In genomic region chr21:36129219-36129618, GRCh38 we compare ENCODE assay signal across 9 cellular contexts. TPM values are rescaled to one million over a fixed set of nuclear protein-coding genes. Genes with fewer than 3 reads are reported as not detected.
DNase-seq lines count a peak whose midpoint lies in the region; ATAC-seq and TF ChIP-seq lines count a peak whose summit lies in the region.
"Had no signal": no experiment of that assay in that cellular context is flagged by ENCODE, and none has a peak within 500 bp of the region (broad histone marks: within the 10 kb centered on the region; RNA-seq: fewer than 3 reads in every experiment).

No MANE protein-coding gene starts in this region.

- no peaks in the 10 kb centered on the region for H3K9me2 ChIP-seq in PC-3 (replicated peaks; ENCODE audit: low read length)

- H3K4me2 ChIP-seq in PC-3 (ENCODE audit: low read length) = no peak overlapping the region

- H3K4me1 Mint-ChIP-seq in activated naive CD4-positive, alpha-beta T cell treated with anti-CD3 and anti-CD28 coated beads for 36 hours (ENCODE audit: low read depth) = peaks cover 14% of the 10 kb centered on the region
- H3K4me1 Mint-ChIP-seq in endodermal cell = peaks cover 24% of the 10 kb centered on the region
- peaks cover 19 to 28% of the 10 kb centered on the region in 2 donors for H3K4me1 Mint-ChIP-seq in stimulated activated naive B cell treated with anti-CD40 and anti-IgM and Interleukin-4, amounts not matched to agents 10 μg/mL and 1 μg/mL and 100 μg/mL, for 72 hours

- no peaks in the 10 kb centered on the region for H3K36me3 Mint-ChIP-seq in activated naive CD4-positive, alpha-beta T cell treated with anti-CD3 and anti-CD28 coated beads for 36 hours (ENCODE audit: low read depth)
- no peaks in the 10 kb centered on the region for H3K36me3 Mint-ChIP-seq in endodermal cell (ENCODE audit: low read depth)
- H3K36me3 Mint-ChIP-seq in stimulated activated naive B cell treated with anti-CD40 and anti-IgM and Interleukin-4, amounts not matched to agents 10 μg/mL and 1 μg/mL and 100 μg/mL, for 72 hours = no peaks in the 10 kb centered on the region

- no peak for DNase-seq in activated naive CD4-positive, alpha-beta T cell treated with anti-CD3 and anti-CD28 coated beads for 36 hours
- DNase-seq in activated naive CD4-positive, alpha-beta T cell (lab: John Stamatoyannopoulos, UW) = no peak
- DNase-seq in PC-3 (no peak), endodermal cell (peak; percentile 17), NCI-H187 (lab: John Stamatoyannopoulos, UW) (no peak), NCI-H2029 (lab: John Stamatoyannopoulos, UW) (no peak)
- DNase-seq in stimulated activated naive B cell treated with anti-CD40 and anti-IgM and Interleukin-4, amounts not matched to agents 10 μg/mL and 1 μg/mL and 100 μg/mL, for 72 hours = no peak
- DNase-seq: NCI-H1694 treated with DMSO at 0.1 percent for 48 hours had no signal

- no peak for TF ChIP-seq CTCF in PC-3 (conservative IDR thresholded peaks at IDR 0.05; ENCODE audit: low read depth, low read length)
- TF ChIP-seq CTCF in endodermal cell (conservative IDR thresholded peaks at IDR 0.05) = no peak

- CTCF ChIA-PET in activated naive CD4-positive, alpha-beta T cell treated with anti-CD3 and anti-CD28 coated beads for 36 hours (lab: Charles Lee) = interaction anchor here (0.7 kb wide), 1 partner anchor 653 kb away, joined by 4 read pairs; no protein-coding TSS in a partner anchor
- CTCF ChIA-PET in PC-3 (lab: Charles Lee) = no interaction called here

- POLR2A ChIA-PET in PC-3 (lab: Charles Lee; ENCODE audit: unreplicated experiment) = no interaction called here

- no peaks in the 10 kb centered on the region for H3K79me2 ChIP-seq in PC-3 (ENCODE audit: low read length)

- H3K9ac ChIP-seq in PC-3 (ENCODE audit: low read length) (no peak overlapping the region), endodermal cell (ENCODE audit: extremely low read depth, low read length, poor library complexity, severe bottlenecking) (no peak overlapping the region)

- H3K27ac ChIP-seq in PC-3 (ENCODE audit: low read length) (no peak overlapping the region), endodermal cell (ENCODE audit: low read depth, low read length) (no peak overlapping the region)

- H3K4me3 ChIP-seq in PC-3 (ENCODE audit: low read length) (no peak overlapping the region), endodermal cell (ENCODE audit: low read length) (no peak overlapping the region)

- H4K20me1 ChIP-seq in PC-3 (ENCODE audit: low read length) = no peaks in the 10 kb centered on the region

- 80 to 82% methylated on average over 1 to 2 of the region's 2 CpGs for WGBS in endodermal cell (ENCODE audit: insufficient coverage in 1 of 2, insufficient read length in 1 of 2), 2 experiments

- H3K27me3 ChIP-seq in PC-3 (ENCODE audit: low read length) (no peaks in the 10 kb centered on the region), endodermal cell (ENCODE audit: control insufficient read depth, insufficient read depth, low read length, poor library complexity, severe bottlenecking) (peaks cover 29% of the 10 kb centered on the region)

- H3K9me3 Mint-ChIP-seq in activated naive CD4-positive, alpha-beta T cell treated with anti-CD3 and anti-CD28 coated beads for 36 hours = no peaks in the 10 kb centered on the region
- H3K9me3 Mint-ChIP-seq in endodermal cell = no peaks in the 10 kb centered on the region
- H3K9me3 Mint-ChIP-seq in stimulated activated naive B cell treated with anti-CD40 and anti-IgM and Interleukin-4, amounts not matched to agents 10 μg/mL and 1 μg/mL and 100 μg/mL, for 72 hours = no peaks in the 10 kb centered on the region

- H3K4me1 ChIP-seq in PC-3 (ENCODE audit: insufficient read depth, low read length) (peaks cover 29% of the 10 kb centered on the region), endodermal cell (ENCODE audit: control insufficient read depth, insufficient read depth, low read length) (no peaks in the 10 kb centered on the region)

- H3K36me3 ChIP-seq in PC-3 (ENCODE audit: low read depth, low read length) (no peaks in the 10 kb centered on the region), endodermal cell (ENCODE audit: control insufficient read depth, insufficient read depth, low read length) (no peaks in the 10 kb centered on the region)

- H3K27me3 Mint-ChIP-seq in activated naive CD4-positive, alpha-beta T cell treated with anti-CD3 and anti-CD28 coated beads for 36 hours (ENCODE audit: low read depth) = no peaks in the 10 kb centered on the region
- peaks cover 34% of the 10 kb centered on the region for H3K27me3 Mint-ChIP-seq in endodermal cell (ENCODE audit: insufficient read depth)
- peaks cover 0 to 4% of the 10 kb centered on the region in 2 donors for H3K27me3 Mint-ChIP-seq in stimulated activated naive B cell treated with anti-CD40 and anti-IgM and Interleukin-4, amounts not matched to agents 10 μg/mL and 1 μg/mL and 100 μg/mL, for 72 hours

- H3K9me3 ChIP-seq in PC-3 (ENCODE audit: low read length) (no peaks in the 10 kb centered on the region), endodermal cell (ENCODE audit: control insufficient read depth, low read length) (no peaks in the 10 kb centered on the region)

- TSS peak; percentile 37 for BruUV-seq in PC-3 (replicated peaks; lab: Mats Ljungman, UMichigan)

- intact Hi-C loops in activated naive CD4-positive, alpha-beta T cell treated with anti-CD3 and anti-CD28 coated beads for 36 hours (cut with micrococcal nuclease) = no loop called here
- intact Hi-C loops in PC-3 (cut with micrococcal nuclease) = no loop called here

- no peaks in the 10 kb centered on the region for H3F3A ChIP-seq in PC-3 (ENCODE audit: low read length, unreplicated experiment)

- H3K4me3 Mint-ChIP-seq in activated naive CD4-positive, alpha-beta T cell treated with anti-CD3 and anti-CD28 coated beads for 36 hours = peak overlapping the region; percentile 52
- H3K4me3 Mint-ChIP-seq in endodermal cell = peak overlapping the region; percentile 58
- H3K4me3 Mint-ChIP-seq in stimulated activated naive B cell treated with anti-CD40 and anti-IgM and Interleukin-4, amounts not matched to agents 10 μg/mL and 1 μg/mL and 100 μg/mL, for 72 hours = peak overlapping the region; percentile 41 to 68

- no peak overlapping the region for H2AFZ ChIP-seq in PC-3 (ENCODE audit: low read length)

- H3K27ac Mint-ChIP-seq in activated naive CD4-positive, alpha-beta T cell treated with anti-CD3 and anti-CD28 coated beads for 36 hours = no peak overlapping the region
- H3K27ac Mint-ChIP-seq in endodermal cell = no peak overlapping the region
- no peak overlapping the region for H3K27ac Mint-ChIP-seq in stimulated activated naive B cell treated with anti-CD40 and anti-IgM and Interleukin-4, amounts not matched to agents 10 μg/mL and 1 μg/mL and 100 μg/mL, for 72 hours

- ATAC-seq in PC-3 = no peak
- no peak for ATAC-seq in stimulated activated naive B cell treated with anti-CD40 and anti-IgM and Interleukin-4, amounts not matched to agents 10 μg/mL and 1 μg/mL and 100 μg/mL, for 72 hours (replicated peaks)
- no peak for ATAC-seq in HG02759 (IDR thresholded peaks at IDR 0.05; ENCODE audit: unreplicated experiment)

RNA-seq across cellular contexts. Expression of gene CBR3, which starts 5.7 kb away (rescaled TPM):
- 10 to 100 TPM; 13.3 to 13.7 TPM for total RNA-seq in activated naive CD4-positive, alpha-beta T cell treated with anti-CD3 and anti-CD28 coated beads for 36 hours
- total RNA-seq in PC-3 (2014; rRNA removed) = 49.3 and 56.3 TPM in 2 replicates
- total RNA-seq in endodermal cell = not detected
- polyA plus RNA-seq in endodermal cell (2013, experiment 1 of 2) = 0.32 TPM
- 0.37 TPM for polyA plus RNA-seq in endodermal cell (2013, experiment 2 of 2)

RNA-seq across cellular contexts. Expression of gene DOP1B, which starts 27.4 kb away (rescaled TPM):
- 10 to 100 TPM; 16.4 to 19.6 TPM for total RNA-seq in activated naive CD4-positive, alpha-beta T cell treated with anti-CD3 and anti-CD28 coated beads for 36 hours
- 7.0 and 8.9 TPM in 2 replicates for total RNA-seq in PC-3 (2014; rRNA removed)
- total RNA-seq in endodermal cell = 1 to 10 TPM; 7.8 to 8.0 TPM
- polyA plus RNA-seq in endodermal cell (2013, experiment 1 of 2) = 8.4 TPM
- 9.0 TPM for polyA plus RNA-seq in endodermal cell (2013, experiment 2 of 2)

RNA-seq across cellular contexts. Expression of gene CBR1, which starts 59.4 kb away (rescaled TPM):
- total RNA-seq in activated naive CD4-positive, alpha-beta T cell treated with anti-CD3 and anti-CD28 coated beads for 36 hours = 10 to 100 TPM; 27.7 to 30.4 TPM
- 297 and 343 TPM in 2 replicates for total RNA-seq in PC-3 (2014; rRNA removed)
- total RNA-seq in endodermal cell = 10 to 100 TPM in 1 of 2 donors, under 1 TPM in 1; 0.40 to 15.1 TPM
- 35.6 TPM for polyA plus RNA-seq in endodermal cell (2013, experiment 1 of 2)
- polyA plus RNA-seq in endodermal cell (2013, experiment 2 of 2) = 31.5 TPM

Comparison
In these comparisons a context has a peak if more than half of its experiments do, and no peak if none do; other contexts are left out.
1. RNA of gene CBR3, which starts 5.7 kb away (total RNA-seq): 49.3 to 56.3 TPM in PC-3 and 13.3 to 13.7 TPM in activated naive CD4-positive, alpha-beta T cell treated with anti-CD3 and anti-CD28 coated beads for 36 hours; not detected in endodermal cell; every median in the first group is over 10 times any median in the second.
2. Peak in every context shown above with its lines, with median percentiles within 50 percentile points of each other: H3K4me3 Mint-ChIP-seq.